Comparison of ENCODE assay signal across 16 cellular contexts in genomic region chr2:164662066-164662465, GRCh38. TPM values are rescaled to one million over a fixed set of nuclear protein-coding genes. Genes with fewer than 3 reads are reported as not detected.
DNase-seq lines count a peak whose midpoint lies in the region; ATAC-seq lines count a peak whose summit lies in the region.
"Had no signal": no experiment of that assay in that cellular context is flagged by ENCODE, and none has a peak within 500 bp of the region (broad histone marks: within the 10 kb centered on the region; RNA-seq: fewer than 3 reads in every experiment).

No MANE protein-coding gene starts in this region.

- peak; percentile 53 for DNase-seq in amniotic epithelial cell (ENCODE audit: low read depth)
- DNase-seq in fibroblast of gingiva (ENCODE audit: low read depth), result peak; percentile 38
- DNase-seq in left cardiac atrium, result no peak
- DNase-seq in glomerular visceral epithelial cell (ENCODE audit: extremely low spot score), result no peak
- DNase-seq: BE2C; CD4-positive, alpha-beta T cell; MV-4-11; NCI-H1930; NCI-H2171; NCI-H69; NK-92 treated with Interleukin-12 subunit alpha and Interleukin-12 subunit beta, amount 100 ng/mL, for 24 hours; SIG-M5 had no signal

- ATAC-seq in left cardiac atrium (peak; percentile 71 to 96), GM18861 (IDR thresholded peaks at IDR 0.05; ENCODE audit: unreplicated experiment) (no peak), GM21717 (IDR thresholded peaks at IDR 0.05; ENCODE audit: unreplicated experiment) (no peak), HG02970 (IDR thresholded peaks at IDR 0.05; ENCODE audit: low FRiP score, unreplicated experiment) (no peak)

- intact Hi-C loops in left cardiac atrium (cut with DNase I), result no loop called here

RNA-seq across cellular contexts. Expression of gene GRB14, which starts 40.8 kb away (rescaled TPM):
- 10 to 100 TPM in 1 of 2 donors, 1 to 10 TPM in 1; 6.4 to 14.8 TPM for total RNA-seq in left cardiac atrium
- total RNA-seq: CD4-positive, alpha-beta T cell; OCI-LY7 had no signal

Comparison
In these comparisons a context has a peak if more than half of its experiments do, and no peak if none do; other contexts are left out.
1. DNase-seq: peak in amniotic epithelial cell (single experiment) and fibroblast of gingiva (single experiment); none in left cardiac atrium (single experiment) and glomerular visceral epithelial cell (single experiment).
2. ATAC-seq: peak in left cardiac atrium (2 of 2); none in GM18861 (single experiment), GM21717 (single experiment) and HG02970 (single experiment).